29 cellular contexts compared by ENCODE assay signal in the genomic region with DNA sequence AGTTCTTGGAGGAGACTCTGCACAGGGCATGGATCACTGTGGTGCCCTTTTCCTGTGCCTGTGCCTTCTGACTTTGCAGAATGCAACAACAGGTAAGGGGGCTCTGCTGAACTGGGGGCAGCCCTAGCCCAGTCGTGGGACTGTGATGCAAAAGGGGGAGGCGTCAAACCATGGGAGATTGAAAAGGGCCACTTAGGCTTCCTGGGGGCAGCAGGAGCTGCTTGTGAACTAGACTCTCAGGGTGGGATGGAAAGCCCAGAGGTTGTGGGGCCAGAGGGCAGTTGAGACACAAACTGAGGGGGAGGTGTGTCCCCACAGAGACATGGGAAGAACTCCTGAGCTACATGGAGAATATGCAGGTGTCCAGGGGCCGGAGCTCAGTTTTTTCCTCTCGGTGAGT. TPM values are rescaled to one million over a fixed set of nuclear protein-coding genes. Genes with fewer than 3 reads are reported as not detected.
"Had no signal": no experiment of that assay in that cellular context is flagged by ENCODE, and none has a peak within 500 bp of the region (broad histone marks: within the 10 kb centered on the region; RNA-seq: fewer than 3 reads in every experiment).

No MANE protein-coding gene starts in this region.

- DNase-seq: activated CD4-positive, alpha-beta T cell treated with anti-CD3 and anti-CD28 coated beads for 36 hours; activated CD4-positive, CD25-positive, alpha-beta regulatory T cell; activated gamma-delta T cell treated with Interleukin-2 at 50 U/mL for 16 hours; activated naive CD8-positive, alpha-beta T cell treated with anti-CD3 and anti-CD28 coated beads, Interleukin-2, amount 50 U/mL, for 24 hours; activated T-cell treated with anti-CD3 and anti-CD28 coated beads, Interleukin-2, amount 50 U/mL, for 4 hours; amygdala; caudate nucleus; cortex of kidney; foreskin keratinocyte; heart left ventricle; hypothalamus; left ventricle myocardium inferior; mesendoderm; mucosa of descending colon; nephron progenitor cell; psoas muscle; stimulated activated CD4-positive, alpha-beta T cell treated with anti-CD3 and anti-CD28 coated beads, Interleukin-15, amount 100 ng/mL, for 24 hours; stimulated activated CD4-positive, alpha-beta T cell treated with anti-CD3 and anti-CD28 coated beads, Interleukin-2, amount 100 ng/mL, for 24 hours; stimulated activated naive CD4-positive, alpha-beta T cell; T-helper 1 cell had no signal

- H3K27ac ChIP-seq: foreskin keratinocyte, heart left ventricle, left ventricle myocardium inferior, parathyroid adenoma, psoas muscle, tibial nerve had no signal

- H3K4me1 ChIP-seq: foreskin keratinocyte, heart left ventricle, left ventricle myocardium inferior, psoas muscle, tibial nerve had no signal

- H3K27ac Mint-ChIP-seq: activated CD4-positive, alpha-beta T cell treated with anti-CD3 and anti-CD28 coated beads for 36 hours; activated naive CD8-positive, alpha-beta T cell treated with anti-CD3 and anti-CD28 coated beads, Interleukin-2, amount 50 U/mL, for 24 hours; activated T-helper 17 cell treated with anti-CD3 and anti-CD28 coated beads, Interleukin-2, amount 50 U/mL, for 72 hours; nephron progenitor cell had no signal

- H3K4me2 ChIP-seq: smooth muscle cell had no signal

- H3K9ac ChIP-seq: parathyroid adenoma had no signal

- H3K4me3 ChIP-seq: heart left ventricle, left ventricle myocardium inferior, lung, mucosa of descending colon, psoas muscle, smooth muscle cell, tibial nerve had no signal

- H3K27me3 Mint-ChIP-seq: activated naive CD4-positive, alpha-beta T cell treated with anti-CD3 and anti-CD28 coated beads, Interleukin-2, amount 50 U/mL, for 24 hours; activated naive CD8-positive, alpha-beta T cell treated with anti-CD3 and anti-CD28 coated beads, Interleukin-2, amount 50 U/mL, for 24 hours; activated T-helper 17 cell treated with anti-CD3 and anti-CD28 coated beads, Interleukin-2, amount 50 U/mL, for 72 hours had no signal

- H3K4me3 Mint-ChIP-seq: activated CD4-positive, alpha-beta T cell treated with anti-CD3 and anti-CD28 coated beads for 36 hours; activated naive CD4-positive, alpha-beta T cell treated with anti-CD3 and anti-CD28 coated beads, Interleukin-2, amount 50 U/mL, for 24 hours; activated naive CD8-positive, alpha-beta T cell treated with anti-CD3 and anti-CD28 coated beads, Interleukin-2, amount 50 U/mL, for 24 hours; activated T-cell treated with anti-CD3 and anti-CD28 coated beads, Interleukin-2, amount 50 U/mL, for 4 hours; activated T-helper 17 cell treated with anti-CD3 and anti-CD28 coated beads, Interleukin-2, amount 50 U/mL, for 72 hours; nephron progenitor cell had no signal

- H3K79me2 ChIP-seq: parathyroid adenoma had no signal

- H3K36me3 ChIP-seq: heart left ventricle, left ventricle myocardium inferior, tibial nerve had no signal

- H3K9me3 ChIP-seq: mucosa of descending colon, psoas muscle had no signal

- ATAC-seq: activated CD4-positive, alpha-beta T cell treated with anti-CD3 and anti-CD28 coated beads for 36 hours; activated naive CD8-positive, alpha-beta T cell treated with anti-CD3 and anti-CD28 coated beads, Interleukin-2, amount 50 U/mL, for 24 hours; activated T-cell treated with anti-CD3 and anti-CD28 coated beads, Interleukin-2, amount 50 U/mL, for 4 hours; activated T-helper 17 cell treated with anti-CD3 and anti-CD28 coated beads, Interleukin-2, amount 50 U/mL, for 72 hours; esophagus mucosa; foreskin keratinocyte; heart left ventricle; psoas muscle had no signal

- H3K4me1 Mint-ChIP-seq: activated T-helper 17 cell treated with anti-CD3 and anti-CD28 coated beads, Interleukin-2, amount 50 U/mL, for 72 hours had no signal

- H2AFZ ChIP-seq: parathyroid adenoma had no signal

RNA-seq across cellular contexts. Expression of gene ADGRG5, which starts 19.6 kb away (rescaled TPM):
- total RNA-seq: chondrocyte, foreskin keratinocyte, left ventricle myocardium inferior, myocyte, smooth muscle cell had no signal
- polyA plus RNA-seq: smooth muscle cell had no signal
